ENCODE assay signal across 1 cellular context in the genomic region with DNA sequence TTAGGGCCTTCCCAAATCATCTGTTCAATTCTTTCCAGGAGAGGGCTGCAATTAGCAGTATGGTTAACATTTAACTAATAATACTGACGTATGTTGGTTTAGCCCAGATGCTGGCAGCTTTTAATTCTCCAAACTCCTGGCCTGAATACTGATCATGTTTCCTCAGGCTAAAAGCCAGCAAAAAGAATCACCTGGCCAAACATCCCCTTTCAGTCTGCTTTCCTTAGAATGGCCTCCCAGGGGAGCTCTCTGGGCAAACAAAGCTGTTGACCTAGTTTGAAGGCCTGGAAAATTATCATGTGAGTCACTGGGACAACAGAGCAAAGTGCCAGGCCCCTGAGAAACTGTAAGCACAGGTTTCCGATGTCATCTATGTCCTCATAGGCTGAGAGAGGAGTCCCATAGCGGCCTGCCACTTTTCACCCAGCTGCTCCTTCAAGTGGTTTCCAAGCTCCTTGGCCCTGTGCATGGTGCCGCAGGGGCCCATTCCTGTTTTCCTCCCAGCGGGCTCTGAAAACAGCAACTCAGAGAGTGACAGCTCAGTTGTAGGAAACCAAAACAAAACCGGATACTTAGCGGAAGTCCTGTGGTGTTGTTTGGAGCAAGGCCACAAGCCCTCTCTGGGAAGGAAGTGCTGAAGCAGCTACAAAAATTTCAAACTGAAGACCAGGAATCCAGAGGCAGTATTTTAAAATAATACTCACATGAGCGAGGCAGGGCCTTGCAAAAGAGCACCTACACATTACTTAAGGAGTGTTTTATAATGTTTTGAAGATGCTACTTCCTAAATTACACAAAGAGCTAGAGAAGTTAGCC.
TF ChIP-seq lines count a peak whose summit lies in the region.

No MANE protein-coding gene starts in this region.

TF ChIP-seq in GM12878, 131 proteins besides CTCF, POLR2A, EP300 and RAD21:
- TF ChIP-seq, protein P1, sequence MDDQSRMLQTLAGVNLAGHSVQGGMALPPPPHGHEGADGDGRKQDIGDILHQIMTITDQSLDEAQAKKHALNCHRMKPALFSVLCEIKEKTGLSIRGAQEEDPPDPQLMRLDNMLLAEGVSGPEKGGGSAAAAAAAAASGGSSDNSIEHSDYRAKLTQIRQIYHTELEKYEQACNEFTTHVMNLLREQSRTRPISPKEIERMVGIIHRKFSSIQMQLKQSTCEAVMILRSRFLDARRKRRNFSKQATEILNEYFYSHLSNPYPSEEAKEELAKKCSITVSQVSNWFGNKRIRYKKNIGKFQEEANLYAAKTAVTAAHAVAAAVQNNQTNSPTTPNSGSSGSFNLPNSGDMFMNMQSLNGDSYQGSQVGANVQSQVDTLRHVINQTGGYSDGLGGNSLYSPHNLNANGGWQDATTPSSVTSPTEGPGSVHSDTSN (IDR thresholded peaks at IDR 0.05; ENCODE audit: insufficient replicate concordance, low read depth, low read length) = peak; percentile 16
- TF ChIP-seq MYC (IDR thresholded peaks at IDR 0.05; ENCODE audit: insufficient read depth, insufficient read length, insufficient replicate concordance, low read length, severe bottlenecking) (no peak), GATAD2B (conservative IDR thresholded peaks at IDR 0.05; ENCODE audit: low read depth) (no peak), POLR2AphosphoS5 (IDR thresholded peaks at IDR 0.05; ENCODE audit: low read length) (0 out of 2 replicates have a peak, but pooled peaks have one; percentile 32), CHD1 (IDR thresholded peaks at IDR 0.05; ENCODE audit: low read depth, low read length) (no peak), IRF3 (IDR thresholded peaks at IDR 0.05) (no peak), NKRF (conservative IDR thresholded peaks at IDR 0.05) (0 out of 2 replicates have a peak, but pooled peaks have one; percentile 29), MEF2B (IDR thresholded peaks at IDR 0.05; ENCODE audit: partially characterized antibody, poor library complexity, severe bottlenecking) (peak; percentile 42), SMARCA5 (IDR thresholded peaks at IDR 0.05) (0 out of 2 replicates have a peak, but pooled peaks have one; percentile 35), SUPT20H (IDR thresholded peaks at IDR 0.05; ENCODE audit: borderline replicate concordance, control insufficient read depth, low read depth, low read length) (no peak), DPF2 (IDR thresholded peaks at IDR 0.05) (peak; percentile 55; the same call in 1 of the 2 replicates), IKZF1 (conservative IDR thresholded peaks at IDR 0.05) (peak; percentile 81), EED (IDR thresholded peaks at IDR 0.05; ENCODE audit: low read depth) (peak; percentile 78), MTA2 (IDR thresholded peaks at IDR 0.05; ENCODE audit: low read depth) (peak; percentile 25; the same call in 1 of the 2 replicates), SREBF1 (IDR thresholded peaks at IDR 0.05; ENCODE audit: low read length) (no peak), GABPA (IDR thresholded peaks at IDR 0.05; ENCODE audit: low read depth) (0 out of 2 replicates have a peak, but pooled peaks have one; percentile 21), ETV6 (conservative IDR thresholded peaks at IDR 0.05 in 1 of 2, IDR thresholded peaks at IDR 0.05 in 1 of 2; ENCODE audit: borderline replicate concordance in 1 of 2, low read depth in 1 of 2) (peak in 1 of 2 experiments; percentile 91; a peak in 2 of 4 replicates), TAF1 (IDR thresholded peaks at IDR 0.05; ENCODE audit: borderline replicate concordance, low read depth, low read length) (0 out of 2 replicates have a peak, but pooled peaks have one; percentile 18), RUNX3 (IDR thresholded peaks at IDR 0.05; ENCODE audit: low read length) (peak; percentile 66), WRNIP1 (IDR thresholded peaks at IDR 0.05; ENCODE audit: borderline replicate concordance, low read depth, low read length) (no peak), SPI1 (IDR thresholded peaks at IDR 0.05; ENCODE audit: borderline replicate concordance, insufficient read depth, low read depth, low read length) (peak; percentile 68), POU2F2 (IDR thresholded peaks at IDR 0.05; ENCODE audit: borderline replicate concordance, low read depth, low read length) (0 out of 3 replicates have a peak, but pooled peaks have one; percentile 6), KDM1A (IDR thresholded peaks at IDR 0.05; ENCODE audit: borderline replicate concordance) (no peak), RFX5 (IDR thresholded peaks at IDR 0.05; ENCODE audit: low read depth, low read length) (no peak), ZNF384 (IDR thresholded peaks at IDR 0.05; ENCODE audit: borderline replicate concordance, low read depth, low read length) (no peak), STAT1 (conservative IDR thresholded peaks at IDR 0.05) (no peak), IKZF2 (IDR thresholded peaks at IDR 0.05) (peak; percentile 23 to 66; a peak in 2 of 4 replicates)
- TF ChIP-seq, protein P2, sequence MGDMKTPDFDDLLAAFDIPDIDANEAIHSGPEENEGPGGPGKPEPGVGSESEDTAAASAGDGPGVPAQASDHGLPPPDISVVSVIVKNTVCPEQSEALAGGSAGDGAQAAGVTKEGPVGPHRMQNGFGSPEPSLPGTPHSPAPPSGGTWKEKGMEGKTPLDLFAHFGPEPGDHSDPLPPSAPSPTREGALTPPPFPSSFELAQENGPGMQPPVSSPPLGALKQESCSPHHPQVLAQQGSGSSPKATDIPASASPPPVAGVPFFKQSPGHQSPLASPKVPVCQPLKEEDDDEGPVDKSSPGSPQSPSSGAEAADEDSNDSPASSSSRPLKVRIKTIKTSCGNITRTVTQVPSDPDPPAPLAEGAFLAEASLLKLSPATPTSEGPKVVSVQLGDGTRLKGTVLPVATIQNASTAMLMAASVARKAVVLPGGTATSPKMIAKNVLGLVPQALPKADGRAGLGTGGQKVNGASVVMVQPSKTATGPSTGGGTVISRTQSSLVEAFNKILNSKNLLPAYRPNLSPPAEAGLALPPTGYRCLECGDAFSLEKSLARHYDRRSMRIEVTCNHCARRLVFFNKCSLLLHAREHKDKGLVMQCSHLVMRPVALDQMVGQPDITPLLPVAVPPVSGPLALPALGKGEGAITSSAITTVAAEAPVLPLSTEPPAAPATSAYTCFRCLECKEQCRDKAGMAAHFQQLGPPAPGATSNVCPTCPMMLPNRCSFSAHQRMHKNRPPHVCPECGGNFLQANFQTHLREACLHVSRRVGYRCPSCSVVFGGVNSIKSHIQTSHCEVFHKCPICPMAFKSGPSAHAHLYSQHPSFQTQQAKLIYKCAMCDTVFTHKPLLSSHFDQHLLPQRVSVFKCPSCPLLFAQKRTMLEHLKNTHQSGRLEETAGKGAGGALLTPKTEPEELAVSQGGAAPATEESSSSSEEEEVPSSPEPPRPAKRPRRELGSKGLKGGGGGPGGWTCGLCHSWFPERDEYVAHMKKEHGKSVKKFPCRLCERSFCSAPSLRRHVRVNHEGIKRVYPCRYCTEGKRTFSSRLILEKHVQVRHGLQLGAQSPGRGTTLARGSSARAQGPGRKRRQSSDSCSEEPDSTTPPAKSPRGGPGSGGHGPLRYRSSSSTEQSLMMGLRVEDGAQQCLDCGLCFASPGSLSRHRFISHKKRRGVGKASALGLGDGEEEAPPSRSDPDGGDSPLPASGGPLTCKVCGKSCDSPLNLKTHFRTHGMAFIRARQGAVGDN (IDR thresholded peaks at IDR 0.05) = peak; percentile 81
- TF ChIP-seq, protein P3, sequence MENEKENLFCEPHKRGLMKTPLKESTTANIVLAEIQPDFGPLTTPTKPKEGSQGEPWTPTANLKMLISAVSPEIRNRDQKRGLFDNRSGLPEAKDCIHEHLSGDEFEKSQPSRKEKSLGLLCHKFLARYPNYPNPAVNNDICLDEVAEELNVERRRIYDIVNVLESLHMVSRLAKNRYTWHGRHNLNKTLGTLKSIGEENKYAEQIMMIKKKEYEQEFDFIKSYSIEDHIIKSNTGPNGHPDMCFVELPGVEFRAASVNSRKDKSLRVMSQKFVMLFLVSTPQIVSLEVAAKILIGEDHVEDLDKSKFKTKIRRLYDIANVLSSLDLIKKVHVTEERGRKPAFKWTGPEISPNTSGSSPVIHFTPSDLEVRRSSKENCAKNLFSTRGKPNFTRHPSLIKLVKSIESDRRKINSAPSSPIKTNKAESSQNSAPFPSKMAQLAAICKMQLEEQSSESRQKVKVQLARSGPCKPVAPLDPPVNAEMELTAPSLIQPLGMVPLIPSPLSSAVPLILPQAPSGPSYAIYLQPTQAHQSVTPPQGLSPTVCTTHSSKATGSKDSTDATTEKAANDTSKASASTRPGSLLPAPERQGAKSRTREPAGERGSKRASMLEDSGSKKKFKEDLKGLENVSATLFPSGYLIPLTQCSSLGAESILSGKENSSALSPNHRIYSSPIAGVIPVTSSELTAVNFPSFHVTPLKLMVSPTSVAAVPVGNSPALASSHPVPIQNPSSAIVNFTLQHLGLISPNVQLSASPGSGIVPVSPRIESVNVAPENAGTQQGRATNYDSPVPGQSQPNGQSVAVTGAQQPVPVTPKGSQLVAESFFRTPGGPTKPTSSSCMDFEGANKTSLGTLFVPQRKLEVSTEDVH (IDR thresholded peaks at IDR 0.05; ENCODE audit: low read depth, partially characterized antibody) = no peak
- TF ChIP-seq, protein P4, sequence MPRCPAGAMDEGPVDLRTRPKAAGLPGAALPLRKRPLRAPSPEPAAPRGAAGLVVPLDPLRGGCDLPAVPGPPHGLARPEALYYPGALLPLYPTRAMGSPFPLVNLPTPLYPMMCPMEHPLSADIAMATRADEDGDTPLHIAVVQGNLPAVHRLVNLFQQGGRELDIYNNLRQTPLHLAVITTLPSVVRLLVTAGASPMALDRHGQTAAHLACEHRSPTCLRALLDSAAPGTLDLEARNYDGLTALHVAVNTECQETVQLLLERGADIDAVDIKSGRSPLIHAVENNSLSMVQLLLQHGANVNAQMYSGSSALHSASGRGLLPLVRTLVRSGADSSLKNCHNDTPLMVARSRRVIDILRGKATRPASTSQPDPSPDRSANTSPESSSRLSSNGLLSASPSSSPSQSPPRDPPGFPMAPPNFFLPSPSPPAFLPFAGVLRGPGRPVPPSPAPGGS (IDR thresholded peaks at IDR 0.05; ENCODE audit: borderline replicate concordance, insufficient read depth, low read depth, low read length, poor library complexity, severe bottlenecking) = no peak
- TF ChIP-seq, protein P5, sequence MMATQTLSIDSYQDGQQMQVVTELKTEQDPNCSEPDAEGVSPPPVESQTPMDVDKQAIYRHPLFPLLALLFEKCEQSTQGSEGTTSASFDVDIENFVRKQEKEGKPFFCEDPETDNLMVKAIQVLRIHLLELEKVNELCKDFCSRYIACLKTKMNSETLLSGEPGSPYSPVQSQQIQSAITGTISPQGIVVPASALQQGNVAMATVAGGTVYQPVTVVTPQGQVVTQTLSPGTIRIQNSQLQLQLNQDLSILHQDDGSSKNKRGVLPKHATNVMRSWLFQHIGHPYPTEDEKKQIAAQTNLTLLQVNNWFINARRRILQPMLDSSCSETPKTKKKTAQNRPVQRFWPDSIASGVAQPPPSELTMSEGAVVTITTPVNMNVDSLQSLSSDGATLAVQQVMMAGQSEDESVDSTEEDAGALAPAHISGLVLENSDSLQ (IDR thresholded peaks at IDR 0.05) = peak; percentile 84
- TF ChIP-seq, protein P6, sequence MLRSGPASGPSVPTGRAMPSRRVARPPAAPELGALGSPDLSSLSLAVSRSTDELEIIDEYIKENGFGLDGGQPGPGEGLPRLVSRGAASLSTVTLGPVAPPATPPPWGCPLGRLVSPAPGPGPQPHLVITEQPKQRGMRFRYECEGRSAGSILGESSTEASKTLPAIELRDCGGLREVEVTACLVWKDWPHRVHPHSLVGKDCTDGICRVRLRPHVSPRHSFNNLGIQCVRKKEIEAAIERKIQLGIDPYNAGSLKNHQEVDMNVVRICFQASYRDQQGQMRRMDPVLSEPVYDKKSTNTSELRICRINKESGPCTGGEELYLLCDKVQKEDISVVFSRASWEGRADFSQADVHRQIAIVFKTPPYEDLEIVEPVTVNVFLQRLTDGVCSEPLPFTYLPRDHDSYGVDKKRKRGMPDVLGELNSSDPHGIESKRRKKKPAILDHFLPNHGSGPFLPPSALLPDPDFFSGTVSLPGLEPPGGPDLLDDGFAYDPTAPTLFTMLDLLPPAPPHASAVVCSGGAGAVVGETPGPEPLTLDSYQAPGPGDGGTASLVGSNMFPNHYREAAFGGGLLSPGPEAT (IDR thresholded peaks at IDR 0.05; ENCODE audit: low read depth) = peak; percentile 33; the same call in 1 of the 2 replicates
- TF ChIP-seq, protein P7, sequence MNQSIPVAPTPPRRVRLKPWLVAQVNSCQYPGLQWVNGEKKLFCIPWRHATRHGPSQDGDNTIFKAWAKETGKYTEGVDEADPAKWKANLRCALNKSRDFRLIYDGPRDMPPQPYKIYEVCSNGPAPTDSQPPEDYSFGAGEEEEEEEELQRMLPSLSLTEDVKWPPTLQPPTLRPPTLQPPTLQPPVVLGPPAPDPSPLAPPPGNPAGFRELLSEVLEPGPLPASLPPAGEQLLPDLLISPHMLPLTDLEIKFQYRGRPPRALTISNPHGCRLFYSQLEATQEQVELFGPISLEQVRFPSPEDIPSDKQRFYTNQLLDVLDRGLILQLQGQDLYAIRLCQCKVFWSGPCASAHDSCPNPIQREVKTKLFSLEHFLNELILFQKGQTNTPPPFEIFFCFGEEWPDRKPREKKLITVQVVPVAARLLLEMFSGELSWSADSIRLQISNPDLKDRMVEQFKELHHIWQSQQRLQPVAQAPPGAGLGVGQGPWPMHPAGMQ (IDR thresholded peaks at IDR 0.05; ENCODE audit: borderline replicate concordance) = no peak
